In genomic region chr17:42459256-42459982, GRCh38 we compare ENCODE assay signal across 8 cellular contexts. TPM values are rescaled to one million over a fixed set of nuclear protein-coding genes. Genes with fewer than 3 reads are reported as not detected.
DNase-seq lines count a peak whose midpoint lies in the region; ATAC-seq, FAIRE-seq and TF ChIP-seq lines count a peak whose summit lies in the region.

No MANE protein-coding gene starts in this region.

- ATAC-seq in left cardiac atrium (peak; percentile 21 to 52), GM18502 (IDR thresholded peaks at IDR 0.05; ENCODE audit: poor library complexity, unreplicated experiment) (no peak), HG02852 (IDR thresholded peaks at IDR 0.05; ENCODE audit: unreplicated experiment) (no peak)

- H2AFZ ChIP-seq in osteoblast (ENCODE audit: low read length) = peak overlapping the region; percentile 82

- peak; percentile 45 for TF ChIP-seq CTCF in AG04450 (IDR thresholded peaks at IDR 0.05; ENCODE audit: low read depth, low read length)
- peak; percentile 53 for TF ChIP-seq CTCF in osteoblast (IDR thresholded peaks at IDR 0.05; ENCODE audit: extremely low read depth, low read depth, low read length)

- POLR2A ChIA-PET in AG04450 (lab: Yijun Ruan, JAX) = interaction anchor here (1.6 kb wide), 1 partner anchor 37 kb away, joined by 9 read pairs; the partner anchor contains the start of gene CAVIN1

- peaks cover 46% of the 10 kb centered on the region for H3K79me2 ChIP-seq in osteoblast (ENCODE audit: insufficient read depth, low read length)

- peak overlapping the region; percentile 98 for H3K4me2 ChIP-seq in osteoblast (ENCODE audit: insufficient read depth, low read length)

- H3K27me3 ChIP-seq in AG04450 (ENCODE audit: control insufficient read depth, insufficient read depth, low read length) = no peaks in the 10 kb centered on the region
- H3K27me3 ChIP-seq in osteoblast (ENCODE audit: insufficient read depth, low read length) = no peaks in the 10 kb centered on the region

- DNase-seq in AG04450 (ENCODE audit: low read depth, low spot score) (no peak), GM12891 (ENCODE audit: insufficient read length, low spot score) (no peak), NCI-H82 (lab: John Stamatoyannopoulos, UW) (peak; percentile 73), amniotic epithelial cell (ENCODE audit: low read depth) (peak; percentile 83), left cardiac atrium (peak; percentile 56), osteoblast (ENCODE audit: insufficient read length, low spot score, missing footprints) (peak; percentile 68)

- H3K27ac ChIP-seq in AG04450 (ENCODE audit: low read depth, low read length) = peak overlapping the region; percentile 86
- peak overlapping the region; percentile 91 for H3K27ac ChIP-seq in osteoblast (ENCODE audit: low read depth, low read length)

- H3K4me3 ChIP-seq in AG04450 (ENCODE audit: low read depth, low read length) (peak overlapping the region; percentile 84), osteoblast (ENCODE audit: insufficient read depth, low read length) (peak overlapping the region; percentile 95)

- CTCF ChIA-PET in AG04450 (lab: Charles Lee) = interaction anchor here (1.4 to 1.9 kb wide), 2 partner anchors 33 to 58 kb away, joined by 3 to 6 read pairs; no protein-coding TSS in a partner anchor

- H3K9me3 ChIP-seq in AG04450 (ENCODE audit: control insufficient read depth, insufficient read depth, low read length) (no peaks in the 10 kb centered on the region), osteoblast (ENCODE audit: low read depth, low read length) (no peaks in the 10 kb centered on the region)

- intact Hi-C loops in left cardiac atrium (cut with DNase I) = loop anchor here in 1 of 2 donors (10.0 kb wide), 1 partner anchor 55 kb away; no protein-coding TSS in a partner anchor

- peaks cover 26% of the 10 kb centered on the region for H4K20me1 ChIP-seq in osteoblast (ENCODE audit: insufficient read depth, low read length)

- peaks cover 34% of the 10 kb centered on the region for H3K4me1 ChIP-seq in osteoblast (ENCODE audit: insufficient read depth, low read length)

- H3K36me3 ChIP-seq in osteoblast (ENCODE audit: insufficient read depth, low read length) = peaks cover 23% of the 10 kb centered on the region

- FAIRE-seq in GM12891 (lab: Jason Lieb, UNC) = peak; percentile 35

- TF ChIP-seq POLR2A in GM12891 (IDR thresholded peaks at IDR 0.05; ENCODE audit: low read depth, low read length) = no peak

TF ChIP-seq in GM12891, 5 proteins besides CTCF, POLR2A, EP300 and RAD21:
- TF ChIP-seq PAX5 (IDR thresholded peaks at IDR 0.05; ENCODE audit: insufficient read depth, low read length, severe bottlenecking) = no peak
- TF ChIP-seq POLR2AphosphoS5 (IDR thresholded peaks at IDR 0.05; ENCODE audit: low read depth, low read length) = no peak
- TF ChIP-seq POU2F2 (IDR thresholded peaks at IDR 0.05; ENCODE audit: low read depth, low read length) = no peak
- TF ChIP-seq TAF1 (IDR thresholded peaks at IDR 0.05; ENCODE audit: low read depth, low read length) = no peak
- TF ChIP-seq SPI1 (IDR thresholded peaks at IDR 0.05; ENCODE audit: low read depth, low read length) = no peak

RNA-seq across cellular contexts. Expression of gene ATP6V0A1, which starts 0.7 kb away (rescaled TPM):
- polyA plus RNA-seq in AG04450 (2011; rRNA removed) = 22.3 and 30.8 TPM in 2 replicates
- polyA minus RNA-seq in AG04450 (2011; rRNA and poly(A)+ RNA removed) = 60.2 and 84.4 TPM in 2 replicates
- 27.1 TPM for polyA plus RNA-seq in GM12891 (2012; ENCODE audit: low read depth, missing spikeins)
- total RNA-seq in left cardiac atrium = 10 to 100 TPM; 40.3 to 55.4 TPM
- total RNA-seq in osteoblast = 52.5 and 53.9 TPM in 2 replicates

RNA-seq across cellular contexts. Expression of gene CAVIN1, which starts 36.4 kb away (rescaled TPM):
- polyA plus RNA-seq in AG04450 (2011; rRNA removed) = 326 and 390 TPM in 2 replicates
- 252 and 273 TPM in 2 replicates for polyA minus RNA-seq in AG04450 (2011; rRNA and poly(A)+ RNA removed)
- polyA plus RNA-seq in GM12891 (2012; ENCODE audit: low read depth, missing spikeins) = 2.0 TPM
- total RNA-seq in left cardiac atrium = 100 to 1,000 TPM; 258 to 297 TPM
- total RNA-seq in osteoblast = 861 and 988 TPM in 2 replicates

Comparison
In these comparisons a context has a peak if more than half of its experiments do, and no peak if none do; other contexts are left out.
1. DNase-seq: peak in NCI-H82 (single experiment), amniotic epithelial cell (single experiment), left cardiac atrium (single experiment) and osteoblast (single experiment); none in AG04450 (single experiment) and GM12891 (single experiment).
2. ATAC-seq: peak in left cardiac atrium (2 of 2); none in GM18502 (single experiment) and HG02852 (single experiment).